In genomic region chr3:173583496-173583895, GRCh38 we compare ENCODE assay signal across 16 cellular contexts.
"Had no signal": no experiment of that assay in that cellular context is flagged by ENCODE, and none has a peak within 500 bp of the region (broad histone marks: within the 10 kb centered on the region; RNA-seq: fewer than 3 reads in every experiment).

No MANE protein-coding gene starts in this region.

- H3K27me3 ChIP-seq: adrenal gland, thyroid gland had no signal

- ATAC-seq: activated naive CD4-positive, alpha-beta T cell treated with anti-CD3 and anti-CD28 coated beads, Interleukin-2, amount 50 U/mL, for 72 hours; effector memory CD8-positive, alpha-beta T cell; naive thymus-derived CD4-positive, alpha-beta T cell had no signal

- H3K4me3 Mint-ChIP-seq: activated B cell treated with CpG ODN at 0.5 μM for 24 hours; activated CD4-positive, alpha-beta memory T cell treated with anti-CD3 and anti-CD28 coated beads for 36 hours; activated T-helper 1 cell treated with anti-CD3 and anti-CD28 coated beads, Interleukin-12 subunit alpha, Interleukin-12 subunit beta, Interleukin-2, Interleukin-4 antibody, amounts not matched to agents 30 ng/mL and 10 ng/mL and 1 ng/mL, durations not matched to agents 14 hours and 24 hours and 36 hours; effector memory CD8-positive, alpha-beta T cell; memory B cell had no signal

- H3K36me3 ChIP-seq: adrenal gland, thyroid gland had no signal

- H3K4me1 Mint-ChIP-seq: activated B cell treated with CpG ODN at 0.5 μM for 24 hours, memory B cell had no signal

- DNase-seq: activated B cell treated with CpG ODN at 0.5 μM for 24 hours; activated CD4-positive, alpha-beta memory T cell treated with anti-CD3 and anti-CD28 coated beads for 36 hours; activated CD4-positive, alpha-beta T cell treated with anti-CD3 and anti-CD28 coated beads for 4 hours; activated gamma-delta T cell treated with Interleukin-2 at 50 U/mL for 16 hours; activated T-cell treated with anti-CD3 and anti-CD28 coated beads for 4 hours; effector memory CD8-positive, alpha-beta T cell; naive thymus-derived CD4-positive, alpha-beta T cell; stimulated activated CD8-positive, alpha-beta memory T cell treated with anti-CD3 and anti-CD28 coated beads, Interleukin-4, amount 100 ng/mL, for 48 hours; stimulated activated naive CD4-positive, alpha-beta T cell treated with Interleukin-2 at 50 U/mL for 16 hours had no signal

- H3K27ac Mint-ChIP-seq: activated B cell treated with CpG ODN at 0.5 μM for 24 hours; activated CD4-positive, alpha-beta memory T cell treated with anti-CD3 and anti-CD28 coated beads for 36 hours; activated naive CD4-positive, alpha-beta T cell treated with anti-CD3 and anti-CD28 coated beads, Interleukin-2, amount 50 U/mL, for 72 hours; activated T-helper 1 cell treated with anti-CD3 and anti-CD28 coated beads, Interleukin-12 subunit alpha, Interleukin-12 subunit beta, Interleukin-2, Interleukin-4 antibody, amounts not matched to agents 30 ng/mL and 10 ng/mL and 1 ng/mL, durations not matched to agents 14 hours and 24 hours and 36 hours; effector memory CD8-positive, alpha-beta T cell; memory B cell; naive thymus-derived CD4-positive, alpha-beta T cell had no signal

- H3K36me3 Mint-ChIP-seq: activated CD4-positive, alpha-beta memory T cell treated with anti-CD3 and anti-CD28 coated beads for 36 hours; memory B cell; naive thymus-derived CD4-positive, alpha-beta T cell had no signal

- H3K9me3 ChIP-seq: adrenal gland, thyroid gland had no signal

- H3K4me1 ChIP-seq: adrenal gland had no signal

- H3K4me3 ChIP-seq: adrenal gland, hepatocyte, thyroid gland had no signal

- H3K9me3 Mint-ChIP-seq: activated B cell treated with CpG ODN at 0.5 μM for 24 hours; activated CD4-positive, alpha-beta memory T cell treated with anti-CD3 and anti-CD28 coated beads for 36 hours; activated T-helper 1 cell treated with anti-CD3 and anti-CD28 coated beads, Interleukin-12 subunit alpha, Interleukin-12 subunit beta, Interleukin-2, Interleukin-4 antibody, amounts not matched to agents 30 ng/mL and 10 ng/mL and 1 ng/mL, durations not matched to agents 14 hours and 24 hours and 36 hours; memory B cell had no signal

- H3K27ac ChIP-seq: adrenal gland, epithelial cell of prostate, hepatocyte, thyroid gland had no signal

- H2AFZ ChIP-seq: hepatocyte had no signal
